ENCODE assay signal across 11 cellular contexts in the genomic region with DNA sequence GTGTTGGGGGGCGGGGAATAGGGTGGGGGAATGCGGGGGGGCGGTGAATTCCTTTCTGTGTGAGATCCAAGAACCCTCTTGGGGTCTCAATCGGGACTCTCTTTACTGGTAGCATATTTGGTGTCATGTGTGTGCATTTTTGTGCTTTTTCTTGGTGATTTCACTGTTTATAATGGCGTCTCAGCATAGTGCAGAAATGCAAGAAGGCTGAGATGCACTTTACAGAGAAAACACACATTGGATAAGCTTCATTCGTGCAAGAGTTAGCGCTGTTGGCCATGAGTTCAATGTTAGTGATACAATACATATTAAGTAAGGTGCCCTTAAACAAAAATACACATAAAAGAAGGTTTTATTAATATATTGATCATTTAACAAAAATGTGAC. TPM values are rescaled to one million over a fixed set of nuclear protein-coding genes. Genes with fewer than 3 reads are reported as not detected.
DNase-seq lines count a peak whose midpoint lies in the region; ATAC-seq and TF ChIP-seq lines count a peak whose summit lies in the region.
"Had no signal": no experiment of that assay in that cellular context is flagged by ENCODE, and none has a peak within 500 bp of the region (broad histone marks: within the 10 kb centered on the region; RNA-seq: fewer than 3 reads in every experiment).

No MANE protein-coding gene starts in this region.

- H3K4me1 ChIP-seq in left ventricle myocardium inferior (peaks cover 22% of the 10 kb centered on the region), lower lobe of right lung (peaks cover 18% of the 10 kb centered on the region), urinary bladder (ENCODE audit: insufficient read depth) (peaks cover 4% of the 10 kb centered on the region), uterus (no peaks in the 10 kb centered on the region)

- H3K27me3 ChIP-seq in left ventricle myocardium inferior (ENCODE audit: low read depth) = peaks cover 52% of the 10 kb centered on the region
- peaks cover 19% of the 10 kb centered on the region for H3K27me3 ChIP-seq in lower lobe of right lung (ENCODE audit: low read depth)
- H3K27me3 ChIP-seq in uterus = peaks cover 0 to 5% of the 10 kb centered on the region in 2 donors

- H3K27ac ChIP-seq in left ventricle myocardium inferior (replicated peaks) (no peak overlapping the region), lower lobe of right lung (no peak overlapping the region), urinary bladder (ENCODE audit: low read depth) (no peak overlapping the region), uterus (no peak overlapping the region)
- H3K27ac ChIP-seq: psoas muscle had no signal

- H3K9me3 ChIP-seq in left ventricle myocardium inferior (replicated peaks) = no peaks in the 10 kb centered on the region
- no peaks in the 10 kb centered on the region for H3K9me3 ChIP-seq in lower lobe of right lung
- no peaks in the 10 kb centered on the region for H3K9me3 ChIP-seq in uterus
- H3K9me3 ChIP-seq: psoas muscle had no signal

- no peak for DNase-seq in left ventricle myocardium inferior
- no peak for DNase-seq in cardiac septum (ENCODE audit: low spot score)
- no peak for DNase-seq in lower lobe of right lung
- DNase-seq in glomerular visceral epithelial cell (ENCODE audit: extremely low spot score) = no peak
- no peak for DNase-seq in uterus
- DNase-seq: NCI-H1436 treated with DMSO at 0.1 percent for 48 hours had no signal

- peak overlapping the region; percentile 54 for H3K4me3 Mint-ChIP-seq in activated T-helper 17 cell treated with anti-CD3 and anti-CD28 coated beads, Interleukin-2, amount 50 U/mL, for 72 hours

- no peak for ATAC-seq in activated T-helper 17 cell treated with anti-CD3 and anti-CD28 coated beads, Interleukin-2, amount 50 U/mL, for 72 hours (replicated peaks)
- ATAC-seq in lower lobe of right lung = no peak
- ATAC-seq in GM19324 (IDR thresholded peaks at IDR 0.05; ENCODE audit: low FRiP score, unreplicated experiment) = no peak

- TF ChIP-seq POLR2A in uterus (IDR thresholded peaks at IDR 0.05) = no peak

- no peak for TF ChIP-seq CTCF in left ventricle myocardium inferior (IDR thresholded peaks at IDR 0.05; ENCODE audit: borderline replicate concordance)
- no peak for TF ChIP-seq CTCF in lower lobe of right lung (IDR thresholded peaks at IDR 0.05)
- TF ChIP-seq CTCF in uterus (IDR thresholded peaks at IDR 0.05) = no peak

- H3K36me3 ChIP-seq in left ventricle myocardium inferior (no peaks in the 10 kb centered on the region), lower lobe of right lung (no peaks in the 10 kb centered on the region), urinary bladder (ENCODE audit: insufficient read depth) (no peaks in the 10 kb centered on the region), uterus (no peaks in the 10 kb centered on the region)

- H3K4me1 Mint-ChIP-seq in activated T-helper 17 cell treated with anti-CD3 and anti-CD28 coated beads, Interleukin-2, amount 50 U/mL, for 72 hours = peaks cover 11% of the 10 kb centered on the region

- intact Hi-C loops in left ventricle myocardium inferior (cut with micrococcal nuclease) (no loop called here), cardiac septum (cut with DNase I) (no loop called here), lower lobe of right lung (cut with DNase I) (no loop called here), uterus (cut with DNase I; ENCODE audit: low total_unique reads) (no loop called here)

- peak overlapping the region; percentile 62 for H3K4me3 ChIP-seq in left ventricle myocardium inferior
- H3K4me3 ChIP-seq in lower lobe of right lung = peak overlapping the region; percentile 47
- H3K4me3 ChIP-seq in urinary bladder (ENCODE audit: low read depth, low read length) = peak overlapping the region; percentile 27
- no peak overlapping the region for H3K4me3 ChIP-seq in uterus

- H3K27ac Mint-ChIP-seq in activated T-helper 17 cell treated with anti-CD3 and anti-CD28 coated beads, Interleukin-2, amount 50 U/mL, for 72 hours = no peak overlapping the region

- no peaks in the 10 kb centered on the region for H3K9me3 Mint-ChIP-seq in activated T-helper 17 cell treated with anti-CD3 and anti-CD28 coated beads, Interleukin-2, amount 50 U/mL, for 72 hours

- WGBS in urinary bladder = 14% methylated on average over 7 of the region's 7 CpGs

- H3K27me3 Mint-ChIP-seq in activated T-helper 17 cell treated with anti-CD3 and anti-CD28 coated beads, Interleukin-2, amount 50 U/mL, for 72 hours = peaks cover 12% of the 10 kb centered on the region

- no peaks in the 10 kb centered on the region for H3K36me3 Mint-ChIP-seq in activated T-helper 17 cell treated with anti-CD3 and anti-CD28 coated beads, Interleukin-2, amount 50 U/mL, for 72 hours (ENCODE audit: low read depth)

RNA-seq across cellular contexts. Expression of a gene that starts 0.8 kb away (rescaled TPM):
- total RNA-seq in left ventricle myocardium inferior = not detected
- not detected for total RNA-seq in cardiac septum
- total RNA-seq in activated T-helper 17 cell treated with anti-CD3 and anti-CD28 coated beads, Interleukin-2, amount 50 U/mL, for 72 hours = not detected
- total RNA-seq in lower lobe of right lung = 0.15 TPM
- 0.16 TPM for total RNA-seq in urinary bladder
- not detected for polyA plus RNA-seq in urinary bladder
- under 1 TPM in 1 of 4 donors, not detected in 3; 0.21 TPM for total RNA-seq in uterus
- total RNA-seq: kidney epithelial cell, psoas muscle had no signal

RNA-seq across cellular contexts. Expression of a gene that starts 17.2 kb away (rescaled TPM):
- total RNA-seq in left ventricle myocardium inferior (9.8 TPM), cardiac septum (12.2 TPM), lower lobe of right lung (20.7 TPM), urinary bladder (8.6 TPM), uterus (10 to 100 TPM; 17.4 to 40.7 (median 32.1) TPM)
- total RNA-seq in activated T-helper 17 cell treated with anti-CD3 and anti-CD28 coated beads, Interleukin-2, amount 50 U/mL, for 72 hours = 10 to 100 TPM; 26.6 to 35.5 TPM
- 36.2 TPM for polyA plus RNA-seq in urinary bladder

RNA-seq across cellular contexts. Expression of a gene that starts 18.7 kb away (rescaled TPM):
- total RNA-seq in left ventricle myocardium inferior (2.0 TPM), cardiac septum (3.3 TPM), lower lobe of right lung (6.9 TPM), urinary bladder (0.90 TPM), uterus (10 to 100 TPM in 1 of 4 donors, 1 to 10 TPM in 2, under 1 TPM in 1; 0.29 to 13.3 (median 3.4) TPM)
- under 1 TPM; 0.39 to 0.58 TPM for total RNA-seq in activated T-helper 17 cell treated with anti-CD3 and anti-CD28 coated beads, Interleukin-2, amount 50 U/mL, for 72 hours
- 3.0 TPM for polyA plus RNA-seq in urinary bladder

RNA-seq across cellular contexts. Expression of a gene that starts 19.0 kb away (rescaled TPM):
- total RNA-seq in left ventricle myocardium inferior (9.2 TPM), cardiac septum (11.3 TPM), lower lobe of right lung (25.2 TPM), urinary bladder (7.5 TPM), uterus (10 to 100 TPM; 11.8 to 49.0 (median 31.5) TPM)
- 1 to 10 TPM; 8.8 to 10.0 TPM for total RNA-seq in activated T-helper 17 cell treated with anti-CD3 and anti-CD28 coated beads, Interleukin-2, amount 50 U/mL, for 72 hours
- polyA plus RNA-seq in urinary bladder = 12.0 TPM

Comparison
In these comparisons a context has a peak if more than half of its experiments do, and no peak if none do; other contexts are left out.
1. H3K4me3 ChIP-seq: peak in left ventricle myocardium inferior (single experiment), lower lobe of right lung (single experiment) and urinary bladder (single experiment); none in uterus (0 of 2).